In genomic region chr1:224188286-224188685, GRCh38 we compare ENCODE assay signal across 1 cellular context.
A peak's percentile ranks its signal among the peaks of the same experiment; 100 is the strongest.
TF ChIP-seq lines count a peak whose summit lies in the region.

No MANE protein-coding gene starts in this region.

TF ChIP-seq in HEK293, 187 proteins besides CTCF, POLR2A, EP300 and RAD21 (continued from another document):
- 0 out of 2 replicates have a peak, but pooled peaks have one; percentile 6 for TF ChIP-seq ZNF280D (tag by site-specific recombination; IDR thresholded peaks at IDR 0.05)
- 0 out of 2 replicates have a peak, but pooled peaks have one; percentile 22 for TF ChIP-seq ZNF513 (tag by site-specific recombination; IDR thresholded peaks at IDR 0.05)
- TF ChIP-seq ZNF239 (tag by site-specific recombination; IDR thresholded peaks at IDR 0.05): no peak
- peak; percentile 97 for TF ChIP-seq ZNF146 (tag by site-specific recombination; IDR thresholded peaks at IDR 0.05)
- TF ChIP-seq ZFP41 (tag by site-specific recombination; IDR thresholded peaks at IDR 0.05; ENCODE audit: borderline replicate concordance): no peak
- no peak for TF ChIP-seq ZNF768 (tag by site-specific recombination; IDR thresholded peaks at IDR 0.05)
TF ChIP-seq in HEK293: peak in this region for 5.
